Comparison of ENCODE assay signal across 26 cellular contexts in genomic region chr4:45292844-45293243, GRCh38.
"Had no signal": no experiment of that assay in that cellular context is flagged by ENCODE, and none has a peak within 500 bp of the region (broad histone marks: within the 10 kb centered on the region; RNA-seq: fewer than 3 reads in every experiment).

No MANE protein-coding gene starts in this region.

- H3K4me1 Mint-ChIP-seq: mesothelial cell of epicardium; naive B cell; natural killer cell; nephron progenitor cell; stimulated activated naive CD8-positive, alpha-beta T cell treated with anti-CD3 and anti-CD28 coated beads, Interleukin-15, amount 100 ng/mL, for 72 hours had no signal

- H3K27ac ChIP-seq: left ventricle myocardium inferior, ovary, prostate gland, sigmoid colon, tibial nerve had no signal

- H3K36me3 Mint-ChIP-seq: mesothelial cell of epicardium, naive B cell, type B pancreatic cell had no signal

- H3K9me3 ChIP-seq: ovary, prostate gland, sigmoid colon had no signal

- FAIRE-seq: keratinocyte, urothelium cell line had no signal

- DNase-seq: head of caudate nucleus; hippocampal formation; left ventricle myocardium inferior; mesendoderm; naive B cell; natural killer cell; nephron progenitor cell; ovary; retina; right cardiac atrium; sigmoid colon; stimulated activated CD4-positive, alpha-beta T cell treated with anti-CD3 and anti-CD28 coated beads, Interleukin-1b, Interleukin-23, amount 100 ng/mL, for 48 hours; stimulated activated CD4-positive, alpha-beta T cell treated with anti-CD3 and anti-CD28 coated beads, Interleukin-2, amount 100 ng/mL, for 48 hours; stimulated activated CD4-positive, alpha-beta T cell treated with anti-CD3 and anti-CD28 coated beads, Interleukin-4, amount 100 ng/mL, for 4 hours; stimulated activated CD8-positive, alpha-beta memory T cell treated with anti-CD3 and anti-CD28 coated beads, Interleukin-4, amount 100 ng/mL, for 48 hours; stimulated activated naive CD4-positive, alpha-beta T cell; stimulated activated naive CD8-positive, alpha-beta T cell treated with anti-CD3 and anti-CD28 coated beads, Interleukin-15, amount 100 ng/mL, for 72 hours; substantia nigra had no signal

- H3K36me3 ChIP-seq: left ventricle myocardium inferior, ovary, prostate gland, sigmoid colon, tibial nerve had no signal

- H3K4me2 ChIP-seq: smooth muscle cell had no signal

- H3K27me3 Mint-ChIP-seq: naive B cell; stimulated activated naive CD8-positive, alpha-beta T cell treated with anti-CD3 and anti-CD28 coated beads, Interleukin-15, amount 100 ng/mL, for 72 hours; type B pancreatic cell had no signal

- H3K27ac Mint-ChIP-seq: mesothelial cell of epicardium, natural killer cell, nephron progenitor cell, type B pancreatic cell had no signal

- ATAC-seq: natural killer cell; right cardiac atrium; stimulated activated naive CD8-positive, alpha-beta T cell treated with anti-CD3 and anti-CD28 coated beads, Interleukin-15, amount 100 ng/mL, for 72 hours had no signal

- H3K4me1 ChIP-seq: left ventricle myocardium inferior, prostate gland, sigmoid colon, tibial nerve had no signal

- H3K27me3 ChIP-seq: ovary, sigmoid colon, tibial nerve had no signal

- H3K4me3 ChIP-seq: left ventricle myocardium inferior, lung, ovary, prostate gland, sigmoid colon, smooth muscle cell, tibial nerve had no signal

- H3K4me3 Mint-ChIP-seq: mesothelial cell of epicardium; naive B cell; natural killer cell; nephron progenitor cell; stimulated activated naive CD8-positive, alpha-beta T cell treated with anti-CD3 and anti-CD28 coated beads, Interleukin-15, amount 100 ng/mL, for 72 hours; type B pancreatic cell had no signal
